Comparison of ENCODE assay signal across 8 cellular contexts in the genomic region with DNA sequence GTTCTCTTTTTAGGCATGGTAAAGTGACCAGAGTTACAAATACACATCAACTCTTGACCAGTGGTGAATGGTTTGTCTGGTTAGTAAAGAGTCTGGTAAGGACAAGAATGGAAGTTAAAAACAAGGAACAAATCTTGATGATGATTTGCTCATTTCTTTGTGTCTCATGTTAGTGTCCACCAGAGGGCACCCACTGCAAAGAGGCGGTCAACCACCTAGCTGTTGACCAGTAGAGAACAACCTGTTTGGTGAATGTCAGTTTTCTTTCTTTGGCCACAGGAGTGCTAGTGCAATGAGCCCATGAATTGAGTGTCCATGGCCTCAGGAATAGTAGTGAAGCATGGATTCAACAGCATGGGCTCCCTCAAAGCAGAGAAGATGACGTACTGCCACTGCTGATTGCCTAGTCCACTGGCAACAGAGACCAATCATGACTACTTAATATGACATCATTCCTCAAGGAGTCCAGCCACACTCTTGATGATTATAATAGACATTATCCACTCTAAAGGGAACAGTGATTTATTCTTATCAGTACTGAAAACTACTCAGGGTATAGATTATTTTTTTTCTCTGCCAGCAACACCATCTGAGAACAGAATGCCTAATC. TPM values are rescaled to one million over a fixed set of nuclear protein-coding genes. Genes with fewer than 3 reads are reported as not detected.
DNase-seq lines count a peak whose midpoint lies in the region; ATAC-seq and TF ChIP-seq lines count a peak whose summit lies in the region.

No MANE protein-coding gene starts in this region.

- intact Hi-C loops in activated T-helper 2 cell treated with anti-CD3 and anti-CD28 coated beads, Interferon-gamma antibody, Interleukin-2, Interleukin-4, amounts not matched to agents 10 μg/mL and 5 μg/mL and 100 μg/mL, durations not matched to agents 14 hours and 24 hours and 36 hours (cut with micrococcal nuclease) = no loop called here

- H3K27ac ChIP-seq in gastroesophageal sphincter (no peak overlapping the region), smooth muscle cell (ENCODE audit: low read depth) (no peak overlapping the region)

- no peaks in the 10 kb centered on the region for H3K4me1 Mint-ChIP-seq in activated T-helper 2 cell treated with anti-CD3 and anti-CD28 coated beads, Interferon-gamma antibody, Interleukin-2, Interleukin-4, amounts not matched to agents 10 μg/mL and 5 μg/mL and 100 μg/mL, durations not matched to agents 14 hours and 24 hours and 36 hours (ENCODE audit: low read depth)

- no peak overlapping the region for H3K27ac Mint-ChIP-seq in activated T-helper 2 cell treated with anti-CD3 and anti-CD28 coated beads, Interferon-gamma antibody, Interleukin-2, Interleukin-4, amounts not matched to agents 10 μg/mL and 5 μg/mL and 100 μg/mL, durations not matched to agents 14 hours and 24 hours and 36 hours

- ATAC-seq in HG02798 (IDR thresholded peaks at IDR 0.05; ENCODE audit: poor library complexity, unreplicated experiment) (peak; percentile 73), gastroesophageal sphincter (no peak)

- TF ChIP-seq CTCF in gastroesophageal sphincter (IDR thresholded peaks at IDR 0.05) = peak in 3 of 4 experiments; percentile 17 to 43 (median 33)
- TF ChIP-seq CTCF in smooth muscle cell (IDR thresholded peaks at IDR 0.05; ENCODE audit: borderline replicate concordance, insufficient read depth, poor library complexity, severe bottlenecking) = peak; percentile 86

- H3K27me3 Mint-ChIP-seq in activated T-helper 2 cell treated with anti-CD3 and anti-CD28 coated beads, Interferon-gamma antibody, Interleukin-2, Interleukin-4, amounts not matched to agents 10 μg/mL and 5 μg/mL and 100 μg/mL, durations not matched to agents 14 hours and 24 hours and 36 hours (ENCODE audit: low read depth) = no peaks in the 10 kb centered on the region

- H3K4me1 ChIP-seq in gastroesophageal sphincter (no peaks in the 10 kb centered on the region), smooth muscle cell (ENCODE audit: low read depth) (peaks cover 5% of the 10 kb centered on the region)

- 45 to 60% methylated on average over 1 of the region's 2 CpGs for WGBS in gastroesophageal sphincter (ENCODE audit: low coverage in 1 of 2), 2 donors
- WGBS in smooth muscle cell (ENCODE audit: low lambda C conversion rate) = 42% methylated on average over 2 of the region's 2 CpGs

- H3K9me3 Mint-ChIP-seq in activated T-helper 2 cell treated with anti-CD3 and anti-CD28 coated beads, Interferon-gamma antibody, Interleukin-2, Interleukin-4, amounts not matched to agents 10 μg/mL and 5 μg/mL and 100 μg/mL, durations not matched to agents 14 hours and 24 hours and 36 hours = peaks cover 6% of the 10 kb centered on the region

- H3K4me3 Mint-ChIP-seq in activated T-helper 2 cell treated with anti-CD3 and anti-CD28 coated beads, Interferon-gamma antibody, Interleukin-2, Interleukin-4, amounts not matched to agents 10 μg/mL and 5 μg/mL and 100 μg/mL, durations not matched to agents 14 hours and 24 hours and 36 hours (ENCODE audit: low read depth) = no peak overlapping the region

- no peak overlapping the region for H3K4me2 ChIP-seq in smooth muscle cell

- no peaks in the 10 kb centered on the region for H3F3A ChIP-seq in smooth muscle cell (ENCODE audit: low read depth)

- no peaks in the 10 kb centered on the region for H4K20me1 ChIP-seq in smooth muscle cell (ENCODE audit: low read depth)

- no peak overlapping the region for H3K9ac ChIP-seq in smooth muscle cell (ENCODE audit: low read depth)

- H3K9me3 ChIP-seq in gastroesophageal sphincter (no peaks in the 10 kb centered on the region), smooth muscle cell (replicated peaks; ENCODE audit: low read depth) (no peaks in the 10 kb centered on the region)

- H3K36me3 ChIP-seq in gastroesophageal sphincter (no peaks in the 10 kb centered on the region), smooth muscle cell (ENCODE audit: low read depth) (no peaks in the 10 kb centered on the region)

- peak overlapping the region; percentile 50 for H2AFZ ChIP-seq in smooth muscle cell (ENCODE audit: low read depth)

- no peaks in the 10 kb centered on the region for H3K36me3 Mint-ChIP-seq in activated T-helper 2 cell treated with anti-CD3 and anti-CD28 coated beads, Interferon-gamma antibody, Interleukin-2, Interleukin-4, amounts not matched to agents 10 μg/mL and 5 μg/mL and 100 μg/mL, durations not matched to agents 14 hours and 24 hours and 36 hours (ENCODE audit: low read depth)

- H3K4me3 ChIP-seq in gastroesophageal sphincter (no peak overlapping the region), smooth muscle cell (no peak overlapping the region)

- TF ChIP-seq POLR2A in gastroesophageal sphincter (IDR thresholded peaks at IDR 0.05) = no peak

- DNase-seq in NOMO-1 treated with DMSO at 0.1 percent for 48 hours (lab: John Stamatoyannopoulos, UW; ENCODE audit: unreplicated experiment) = peak; percentile 5
- DNase-seq in NOMO-1 treated with dmso at 0.1 percent for 144 hours (lab: John Stamatoyannopoulos, UW; ENCODE audit: unreplicated experiment) = no peak
- peak; percentile 71 for DNase-seq in RKO (ENCODE audit: low spot score)
- DNase-seq in smooth muscle cell (lab: John Stamatoyannopoulos, UW; ENCODE audit: unreplicated experiment) = no peak
- DNase-seq in activated T-helper 2 cell treated with anti-CD3 and anti-CD28 coated beads, Interferon-gamma antibody, Interleukin-2, Interleukin-4, amounts not matched to agents 10 μg/mL and 5 μg/mL and 100 μg/mL, durations not matched to agents 14 hours and 24 hours and 36 hours (ENCODE audit: low spot score) = no peak
- DNase-seq in NCI-H2171 (lab: John Stamatoyannopoulos, UW) = no peak

- no peaks in the 10 kb centered on the region for H3K27me3 ChIP-seq in gastroesophageal sphincter
- no peaks in the 10 kb centered on the region for H3K27me3 ChIP-seq in smooth muscle cell (ENCODE audit: low read depth)

- no peak for TF ChIP-seq EP300 in gastroesophageal sphincter (IDR thresholded peaks at IDR 0.05)

- no peaks in the 10 kb centered on the region for H3K79me2 ChIP-seq in smooth muscle cell (ENCODE audit: low read depth)

RNA-seq across cellular contexts. Expression of a gene that starts 10.7 kb away (rescaled TPM):
- total RNA-seq in gastroesophageal sphincter (under 1 TPM in 2 of 4 donors, not detected in 2; 0.16 to 0.54 TPM), smooth muscle cell (11.1 and 18.3 TPM in 2 replicates)
- polyA plus RNA-seq in smooth muscle cell = 3.7 and 8.1 TPM in 2 replicates
- total RNA-seq in activated T-helper 2 cell treated with anti-CD3 and anti-CD28 coated beads, Interferon-gamma antibody, Interleukin-2, Interleukin-4, amounts not matched to agents 10 μg/mL and 5 μg/mL and 100 μg/mL, durations not matched to agents 14 hours and 24 hours and 36 hours = not detected in 2 replicates

Comparison
In these comparisons a context has a peak if more than half of its experiments do, and no peak if none do; other contexts are left out.
1. DNase-seq: peak in NOMO-1 treated with DMSO at 0.1 percent for 48 hours (single experiment) and RKO (single experiment); none in NOMO-1 treated with dmso at 0.1 percent for 144 hours (single experiment), smooth muscle cell (single experiment), activated T-helper 2 cell treated with anti-CD3 and anti-CD28 coated beads, Interferon-gamma antibody, Interleukin-2, Interleukin-4, amounts not matched to agents 10 μg/mL and 5 μg/mL and 100 μg/mL, durations not matched to agents 14 hours and 24 hours and 36 hours (single experiment) and NCI-H2171 (single experiment).